8 cellular contexts compared by ENCODE assay signal in genomic region chr5:73120222-73121108, GRCh38. TPM values are rescaled to one million over a fixed set of nuclear protein-coding genes. Genes with fewer than 3 reads are reported as not detected.
DNase-seq lines count a peak whose midpoint lies in the region; TF ChIP-seq lines count a peak whose summit lies in the region.

TSS of gene TMEM171 (plus strand) at chr5:73120575. CDS start at chr5:73123374, 2,799 bp downstream.

- peak within 1 kb of the TSS; percentile 24 to 81 (median 51) for H3K4me3 ChIP-seq in Peyer's patch
- H3K4me3 ChIP-seq in epithelial cell of esophagus (ENCODE audit: low read length), result peak within 1 kb of the TSS; percentile 61
- peak within 1 kb of the TSS; percentile 80 to 81 for H3K4me3 ChIP-seq in mucosa of rectum (ENCODE audit: low read length in 2 of 2)
- H3K4me3 ChIP-seq in urinary bladder (ENCODE audit: low read depth, low read length), result peak within 1 kb of the TSS; percentile 46

- H3K9ac ChIP-seq in mucosa of rectum (ENCODE audit: low read depth in 1 of 2, low read length in 2 of 2), result peak within 1 kb of the TSS; percentile 85 to 88

- H3K9me3 ChIP-seq in Peyer's patch, result no peaks in the 10 kb centered on the region
- no peaks in the 10 kb centered on the region for H3K9me3 ChIP-seq in mucosa of rectum (ENCODE audit: control insufficient read depth in 2 of 2, low read length in 2 of 2)

- TF ChIP-seq POLR2A in Peyer's patch (IDR thresholded peaks at IDR 0.05), result peak; percentile 92 to 97

- peaks cover 0 to 10% (median 0%) of the 10 kb centered on the region in 3 donors for H3K36me3 ChIP-seq in Peyer's patch
- peaks cover 18% of the 10 kb centered on the region in 2 donors for H3K36me3 ChIP-seq in mucosa of rectum (ENCODE audit: control insufficient read depth in 2 of 2, insufficient read depth in 2 of 2, low read length in 2 of 2)
- H3K36me3 ChIP-seq in urinary bladder (ENCODE audit: insufficient read depth), result no peaks in the 10 kb centered on the region

- peak in 2 of 6 experiments; percentile 12 to 18 for TF ChIP-seq CTCF in Peyer's patch (IDR thresholded peaks at IDR 0.05)
- no peak for TF ChIP-seq CTCF in epithelial cell of esophagus (IDR thresholded peaks at IDR 0.05; ENCODE audit: insufficient read depth, low read depth, low read length, missing control alignments)

- WGBS in urinary bladder, result under 1% methylated on average over 94 of the region's 94 CpGs

- H3K4me1 ChIP-seq in Peyer's patch (peaks cover 0 to 46% (median 0%) of the 10 kb centered on the region in 4 donors), mucosa of rectum (ENCODE audit: control insufficient read depth in 2 of 2, insufficient read depth in 2 of 2, low read length in 2 of 2) (peaks cover 36 to 60% of the 10 kb centered on the region in 2 donors), urinary bladder (ENCODE audit: insufficient read depth) (peaks cover 5% of the 10 kb centered on the region)

- DNase-seq in Daoy (ENCODE audit: low read depth) (peak; percentile 60), Peyer's patch (peak in 2 of 3 donors; percentile 82 to 91), epithelial cell of esophagus (ENCODE audit: low read depth) (peak; percentile 70), NCI-H526 treated with DMSO at 0.1 percent for 48 hours (lab: John Stamatoyannopoulos, UW) (no peak), epidermal melanocyte (ENCODE audit: insufficient read length, low spot score) (no peak), KBM-7 (no peak)

- H3K27ac ChIP-seq in Peyer's patch (peak within 1 kb of the TSS in 3 of 4 donors; percentile 91 to 99 (median 98)), mucosa of rectum (ENCODE audit: low read depth in 2 of 2, low read length in 2 of 2) (peak within 1 kb of the TSS; percentile 90 to 93), urinary bladder (ENCODE audit: low read depth) (no peak within 1 kb of the TSS)

- H3K27me3 ChIP-seq in Peyer's patch, result no peaks in the 10 kb centered on the region
- H3K27me3 ChIP-seq in mucosa of rectum (ENCODE audit: control insufficient read depth in 2 of 2, insufficient read depth in 2 of 2, low read length in 2 of 2), result no peaks in the 10 kb centered on the region

- in situ Hi-C loops in KBM-7 (cut with MboI; ENCODE audit: low pct_unique_long_range_greater_than_20kb, low sequenced_read_pairs), result no loop called here

RNA-seq across cellular contexts. Expression of gene TMEM171, which starts in this region (rescaled TPM):
- 1.5 and 4.6 TPM in 2 replicates for total RNA-seq in Daoy (2014; rRNA removed; shearing (Covaris generic))
- 100 to 1,000 TPM in 1 of 4 donors, 10 to 100 TPM in 2, 1 to 10 TPM in 1; 5.8 to 114 (median 77.3) TPM for total RNA-seq in Peyer's patch
- total RNA-seq in urinary bladder, result not detected
- polyA plus RNA-seq in urinary bladder, result 0.23 TPM

Comparison
In these comparisons a context has a peak if more than half of its experiments do, and no peak if none do; other contexts are left out.
1. DNase-seq: peak in Daoy (single experiment), Peyer's patch (2 of 3) and epithelial cell of esophagus (single experiment); none in NCI-H526 treated with DMSO at 0.1 percent for 48 hours (single experiment), epidermal melanocyte (single experiment) and KBM-7 (single experiment).
2. Peak in every context shown above with its lines, with median percentiles within 50 percentile points of each other: H3K4me3 ChIP-seq.